8 cellular contexts compared by ENCODE assay signal in genomic region chrX:75522565-75523411, GRCh38. TPM values are rescaled to one million over a fixed set of nuclear protein-coding genes. Genes with fewer than 3 reads are reported as not detected.
DNase-seq lines count a peak whose midpoint lies in the region; TF ChIP-seq lines count a peak whose summit lies in the region.

TSS of gene ZDHHC15 (minus strand) at chrX:75523037. CDS start at chrX:75523024, 13 bp downstream.

- no peak for TF ChIP-seq CTCF in BE2C (IDR thresholded peaks at IDR 0.05; ENCODE audit: low read depth, low read length)

- H3K27ac ChIP-seq in caudate nucleus (ENCODE audit: low read depth, low read length), result peak within 1 kb of the TSS; percentile 42

- DNase-seq in DMS 273 (lab: John Stamatoyannopoulos, UW; ENCODE audit: unreplicated experiment), result peak; percentile 88
- DNase-seq in DMS 273 treated with DMSO at 0.1 percent for 48 hours (lab: John Stamatoyannopoulos, UW), result no peak
- peak; percentile 0 to 16 (median 11) for DNase-seq in activated CD4-positive, CD25-positive, alpha-beta regulatory T cell (lab: John Stamatoyannopoulos, UW)
- DNase-seq in caudate nucleus (lab: John Stamatoyannopoulos, UW), result peak in 55 of 61 donors; percentile 3 to 77 (median 43)
- DNase-seq in islet precursor cell, result peak; percentile 73
- DNase-seq in stimulated activated CD4-positive, alpha-beta T cell treated with anti-CD3 and anti-CD28 coated beads, Interleukin-12 subunit alpha, Interleukin-12 subunit beta, amount 100 ng/mL, for 24 hours (ENCODE audit: low read depth in 2 of 2), result peak; percentile 15 to 39
- DNase-seq in BE2C, result no peak
- DNase-seq in SIG-M5 (lab: John Stamatoyannopoulos, UW), result no peak

- no peaks in the 10 kb centered on the region for H3K9me3 ChIP-seq in BE2C

- H3K36me3 ChIP-seq in BE2C, result no peaks in the 10 kb centered on the region

- H3K4me3 ChIP-seq in BE2C (ENCODE audit: low read depth, low read length), result no peak within 1 kb of the TSS

- H3K4me1 ChIP-seq in BE2C, result no peaks in the 10 kb centered on the region

- H3K27me3 ChIP-seq in BE2C, result no peaks in the 10 kb centered on the region

RNA-seq across cellular contexts. Expression of gene ZDHHC15, which starts in this region (rescaled TPM):
- polyA plus RNA-seq in BE2C (2012; ENCODE audit: insufficient read depth, insufficient read length, low read depth), result 0.08 TPM

Comparison
In these comparisons a context has a peak if more than half of its experiments do, and no peak if none do; other contexts are left out.
1. DNase-seq: peak in DMS 273 (single experiment), activated CD4-positive, CD25-positive, alpha-beta regulatory T cell (4 of 4), caudate nucleus (55 of 61), islet precursor cell (single experiment) and stimulated activated CD4-positive, alpha-beta T cell treated with anti-CD3 and anti-CD28 coated beads, Interleukin-12 subunit alpha, Interleukin-12 subunit beta, amount 100 ng/mL, for 24 hours (2 of 2); none in DMS 273 treated with DMSO at 0.1 percent for 48 hours (single experiment), BE2C (single experiment) and SIG-M5 (single experiment).